8 cellular contexts compared by ENCODE assay signal in the genomic region with DNA sequence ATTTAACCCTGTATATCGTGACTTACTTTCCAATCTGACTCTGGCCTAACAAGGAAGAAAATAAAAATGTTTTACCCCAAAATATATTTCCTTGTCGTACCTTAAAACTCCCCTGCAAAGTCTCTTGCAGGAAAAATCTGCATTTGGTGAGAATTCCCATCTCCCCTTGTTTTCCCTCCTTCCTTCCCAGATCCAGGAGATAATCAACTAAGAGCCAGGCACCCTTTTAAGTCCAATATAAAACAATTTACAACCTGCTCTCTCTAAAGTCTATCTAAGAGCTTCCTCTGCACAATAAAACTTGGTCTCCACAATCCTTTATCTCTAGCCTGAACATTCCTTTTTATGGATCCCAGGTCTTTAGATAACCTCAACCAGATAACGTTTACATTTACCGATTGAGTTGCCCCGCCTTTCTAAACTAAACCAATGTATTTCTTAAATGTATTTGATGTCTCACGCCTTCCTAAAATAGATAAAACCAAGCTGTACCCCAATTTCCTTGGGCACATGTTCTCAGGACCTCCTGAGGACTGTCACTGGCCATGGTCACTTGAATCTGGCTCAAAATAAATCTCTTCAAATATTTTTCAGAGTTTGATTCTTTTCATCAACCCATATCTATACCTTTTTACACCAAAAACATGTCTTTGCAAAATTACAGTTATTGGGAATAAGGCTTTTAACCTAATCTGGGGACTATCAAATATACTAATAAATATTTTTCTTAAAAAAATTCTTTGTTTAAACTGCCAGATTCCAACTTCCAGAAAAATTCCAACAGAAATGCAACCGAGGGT. TPM values are rescaled to one million over a fixed set of nuclear protein-coding genes. Genes with fewer than 3 reads are reported as not detected.
DNase-seq lines count a peak whose midpoint lies in the region; ATAC-seq and TF ChIP-seq lines count a peak whose summit lies in the region.

No MANE protein-coding gene starts in this region.

- peaks cover 9 to 13% of the 10 kb centered on the region in 2 donors for H3K4me1 ChIP-seq in muscle layer of duodenum (ENCODE audit: control insufficient read depth in 1 of 2, insufficient read depth in 2 of 2, low read length in 2 of 2)

- DNase-seq in AG04450 (ENCODE audit: low read depth, low spot score) (no peak), caudate nucleus (lab: John Stamatoyannopoulos, UW) (no peak), NCI-H446 treated with DMSO at 0.1 percent for 48 hours (lab: John Stamatoyannopoulos, UW) (no peak), omental fat pad (ENCODE audit: low spot score) (no peak), EL (no peak)

- no peaks in the 10 kb centered on the region for H3K27me3 ChIP-seq in AG04450 (ENCODE audit: control insufficient read depth, insufficient read depth, low read length)
- no peaks in the 10 kb centered on the region for H3K27me3 ChIP-seq in muscle layer of duodenum (ENCODE audit: low read depth, low read length)

- H3K4me3 Mint-ChIP-seq in IgD-negative memory B cell: peak overlapping the region; percentile 92 to 99 (median 98)

- no peaks in the 10 kb centered on the region for H3K36me3 Mint-ChIP-seq in IgD-negative memory B cell

- H3K27ac Mint-ChIP-seq in IgD-negative memory B cell: peak overlapping the region; percentile 82 to 100 (median 94)

- peaks cover 22 to 43% (median 34%) of the 10 kb centered on the region in 3 donors for H3K4me1 Mint-ChIP-seq in IgD-negative memory B cell

- peak overlapping the region; percentile 25 for H3K27ac ChIP-seq in AG04450 (ENCODE audit: low read depth, low read length)
- H3K27ac ChIP-seq in caudate nucleus (ENCODE audit: low read depth, low read length): peak overlapping the region; percentile 98
- peak overlapping the region; percentile 80 for H3K27ac ChIP-seq in muscle layer of duodenum (ENCODE audit: low read length)

- H3K36me3 ChIP-seq in muscle layer of duodenum (ENCODE audit: control insufficient read depth in 1 of 2, insufficient read depth in 2 of 2, low read length in 2 of 2): peaks cover 8 to 16% of the 10 kb centered on the region in 2 donors

- CTCF ChIA-PET in AG04450 (lab: Charles Lee): interaction anchor here (2.6 kb wide), 1 partner anchor 169 kb away, joined by 8 read pairs; no protein-coding TSS in a partner anchor

- H3K9me3 Mint-ChIP-seq in IgD-negative memory B cell: no peaks in the 10 kb centered on the region

- ATAC-seq in omental fat pad (ENCODE audit: low FRiP score) (no peak), HG02610 (IDR thresholded peaks at IDR 0.05; ENCODE audit: unreplicated experiment) (no peak)

- H3K4me3 ChIP-seq in AG04450 (ENCODE audit: low read depth, low read length) (peak overlapping the region; percentile 86), muscle layer of duodenum (ENCODE audit: low read depth in 1 of 2, low read length in 2 of 2) (peak overlapping the region; percentile 62 to 69)

- no peaks in the 10 kb centered on the region for H3K27me3 Mint-ChIP-seq in IgD-negative memory B cell

- H3K9me3 ChIP-seq in AG04450 (ENCODE audit: control insufficient read depth, insufficient read depth, low read length): no peaks in the 10 kb centered on the region
- H3K9me3 ChIP-seq in muscle layer of duodenum (ENCODE audit: control insufficient read depth in 1 of 2, low read length in 2 of 2): no peaks in the 10 kb centered on the region

- no peak for TF ChIP-seq CTCF in AG04450 (IDR thresholded peaks at IDR 0.05; ENCODE audit: low read depth, low read length)
- no peak for TF ChIP-seq CTCF in omental fat pad (IDR thresholded peaks at IDR 0.05)

- POLR2A ChIA-PET in AG04450 (lab: Yijun Ruan, JAX): interaction anchor here (0.5 to 2.0 kb wide), 12 partner anchors 10 to 176 kb away, joined by 4 to 29 read pairs (median 6); a partner anchor contains a TSS

RNA-seq across cellular contexts. Expression of a gene that starts 1.0 kb away (rescaled TPM):
- 10.8 and 15.0 TPM in 2 replicates for polyA plus RNA-seq in AG04450 (2011; rRNA removed)
- 10.4 and 12.9 TPM in 2 replicates for polyA minus RNA-seq in AG04450 (2011; rRNA and poly(A)+ RNA removed)
- 19.1 TPM for polyA plus RNA-seq in IgD-negative memory B cell
- 10 to 100 TPM; 15.1 to 30.4 (median 18.5) TPM for total RNA-seq in omental fat pad

RNA-seq across cellular contexts. Expression of a gene that starts 48.2 kb away (rescaled TPM):
- polyA plus RNA-seq in AG04450 (2011; rRNA removed) (1.5 and 2.9 TPM in 2 replicates), IgD-negative memory B cell (0.16 TPM)
- polyA minus RNA-seq in AG04450 (2011; rRNA and poly(A)+ RNA removed): 1.2 and 3.0 TPM in 2 replicates
- total RNA-seq in omental fat pad: 1 to 10 TPM in 1 of 4 donors, under 1 TPM in 3; 0.16 to 1.1 (median 0.23) TPM

Comparison
In these comparisons a context has a peak if more than half of its experiments do, and no peak if none do; other contexts are left out.
1. H3K27ac ChIP-seq: peak in every context shown above with its lines; median percentile 98 in caudate nucleus; 80 in muscle layer of duodenum; 25 in AG04450.